ENCODE assay signal across 22 cellular contexts in the genomic region with DNA sequence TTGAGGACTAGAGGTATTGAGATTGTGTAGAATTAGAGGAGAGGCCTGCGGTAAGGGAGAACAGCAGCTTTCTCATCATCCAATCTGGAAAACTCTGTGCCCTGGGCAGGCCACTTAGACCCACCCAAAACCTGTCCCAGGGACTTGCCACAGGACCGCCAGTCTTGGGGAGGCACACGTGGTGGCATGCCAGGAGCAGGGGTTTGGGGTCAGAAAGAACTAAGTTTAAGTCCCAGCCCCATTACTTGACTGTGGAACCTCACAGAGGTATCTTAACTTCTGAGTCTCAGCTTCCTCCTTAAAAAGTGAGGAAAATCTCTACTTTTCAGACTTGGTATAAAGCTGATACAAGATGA.
DNase-seq lines count a peak whose midpoint lies in the region; ATAC-seq, FAIRE-seq and TF ChIP-seq lines count a peak whose summit lies in the region.
"Had no signal": no experiment of that assay in that cellular context is flagged by ENCODE, and none has a peak within 500 bp of the region (broad histone marks: within the 10 kb centered on the region; RNA-seq: fewer than 3 reads in every experiment).

No MANE protein-coding gene starts in this region.

- H3K27ac ChIP-seq in upper lobe of right lung = no peak overlapping the region
- H3K27ac ChIP-seq: GM23248 had no signal

- H3K27me3 Mint-ChIP-seq in activated T-helper 17 cell treated with anti-CD3 and anti-CD28 coated beads, Interleukin-2, amount 50 U/mL, for 72 hours = no peaks in the 10 kb centered on the region
- no peaks in the 10 kb centered on the region for H3K27me3 Mint-ChIP-seq in activated naive CD4-positive, alpha-beta T cell treated with anti-CD3 and anti-CD28 coated beads, Interleukin-2, amount 10 ng/mL, durations not matched to agents 7 days and 5 days
- H3K27me3 Mint-ChIP-seq: T-cell had no signal

- TF ChIP-seq CTCF in D721Med (IDR thresholded peaks at IDR 0.05; ENCODE audit: insufficient read depth, missing control alignments) = no peak
- no peak for TF ChIP-seq CTCF in upper lobe of right lung (IDR thresholded peaks at IDR 0.05)

- H3K27ac Mint-ChIP-seq in activated T-helper 17 cell treated with anti-CD3 and anti-CD28 coated beads, Interleukin-2, amount 50 U/mL, for 72 hours = peak overlapping the region; percentile 35
- no peak overlapping the region for H3K27ac Mint-ChIP-seq in activated naive CD4-positive, alpha-beta T cell treated with anti-CD3 and anti-CD28 coated beads, Interleukin-2, amount 10 ng/mL, durations not matched to agents 7 days and 5 days
- H3K27ac Mint-ChIP-seq: CD4-positive, CD25-positive, alpha-beta regulatory T cell; T-cell had no signal

- H3K36me3 Mint-ChIP-seq in activated T-helper 17 cell treated with anti-CD3 and anti-CD28 coated beads, Interleukin-2, amount 50 U/mL, for 72 hours (ENCODE audit: low read depth) = no peaks in the 10 kb centered on the region
- H3K36me3 Mint-ChIP-seq in activated naive CD4-positive, alpha-beta T cell treated with anti-CD3 and anti-CD28 coated beads, Interleukin-2, amount 10 ng/mL, durations not matched to agents 7 days and 5 days = no peaks in the 10 kb centered on the region
- H3K36me3 Mint-ChIP-seq: CD4-positive, CD25-positive, alpha-beta regulatory T cell had no signal

- CTCF ChIA-PET in activated naive CD4-positive, alpha-beta T cell treated with anti-CD3 and anti-CD28 coated beads, Interleukin-2, amount 10 ng/mL, durations not matched to agents 7 days and 5 days (lab: Charles Lee) = interaction anchor here (1.1 kb wide), 1 partner anchor 12 kb away, joined by 3 read pairs; no protein-coding TSS in a partner anchor

- no peak for DNase-seq in activated CD4-positive, alpha-beta T cell treated with anti-CD3 and anti-CD28 coated beads for 1 hour
- no peak for DNase-seq in D721Med (ENCODE audit: insufficient read length, low spot score)
- DNase-seq in activated naive CD4-positive, alpha-beta T cell treated with anti-CD3 and anti-CD28 coated beads, Interleukin-2, amount 10 ng/mL, durations not matched to agents 7 days and 5 days = no peak
- DNase-seq in upper lobe of right lung = no peak
- DNase-seq: 8988T; BE2C; Caco-2; DMS153; GF-D8; GM23248; NCI-H1092 treated with DMSO at 0.1 percent for 48 hours; NCI-H2081; NK-92 treated with Interleukin-12 subunit alpha and Interleukin-12 subunit beta, amount 100 ng/mL, for 24 hours; SHP77; T-cell had no signal

- H3K4me1 ChIP-seq in upper lobe of right lung = no peaks in the 10 kb centered on the region
- H3K4me1 ChIP-seq: BE2C, Caco-2, HAP-1 had no signal

- H3K9me3 Mint-ChIP-seq in activated T-helper 17 cell treated with anti-CD3 and anti-CD28 coated beads, Interleukin-2, amount 50 U/mL, for 72 hours = no peaks in the 10 kb centered on the region
- no peaks in the 10 kb centered on the region for H3K9me3 Mint-ChIP-seq in activated naive CD4-positive, alpha-beta T cell treated with anti-CD3 and anti-CD28 coated beads, Interleukin-2, amount 10 ng/mL, durations not matched to agents 7 days and 5 days
- H3K9me3 Mint-ChIP-seq: CD4-positive, CD25-positive, alpha-beta regulatory T cell; T-cell had no signal

- intact Hi-C loops in upper lobe of right lung (cut with DNase I) = no loop called here

- no peak overlapping the region for H3K4me3 ChIP-seq in upper lobe of right lung
- H3K4me3 ChIP-seq: GM23248, HAP-1 had no signal

- no peaks in the 10 kb centered on the region for H3K9me3 ChIP-seq in upper lobe of right lung
- H3K9me3 ChIP-seq: BE2C, Caco-2, HAP-1 had no signal

- ATAC-seq in GM18498 (IDR thresholded peaks at IDR 0.05; ENCODE audit: unreplicated experiment) (peak; percentile 13), GM19035 (IDR thresholded peaks at IDR 0.05; ENCODE audit: unreplicated experiment) (peak; percentile 6), GM21825 (IDR thresholded peaks at IDR 0.05; ENCODE audit: unreplicated experiment) (peak; percentile 17), upper lobe of right lung (no peak)
- ATAC-seq in activated T-helper 17 cell treated with anti-CD3 and anti-CD28 coated beads, Interleukin-2, amount 50 U/mL, for 72 hours (replicated peaks) = no peak
- ATAC-seq: SK-N-SH treated with all-trans-retinoic acid at 6 μM for 48 hours, T-cell had no signal

- H3K27me3 ChIP-seq in upper lobe of right lung = no peaks in the 10 kb centered on the region
- H3K27me3 ChIP-seq: BE2C had no signal

- no peak overlapping the region for H3K4me3 Mint-ChIP-seq in activated T-helper 17 cell treated with anti-CD3 and anti-CD28 coated beads, Interleukin-2, amount 50 U/mL, for 72 hours
- no peak overlapping the region for H3K4me3 Mint-ChIP-seq in activated naive CD4-positive, alpha-beta T cell treated with anti-CD3 and anti-CD28 coated beads, Interleukin-2, amount 10 ng/mL, durations not matched to agents 7 days and 5 days
- H3K4me3 Mint-ChIP-seq: CD4-positive, CD25-positive, alpha-beta regulatory T cell; T-cell had no signal

- H3K36me3 ChIP-seq in upper lobe of right lung = no peaks in the 10 kb centered on the region
- H3K36me3 ChIP-seq: BE2C, HAP-1 had no signal

- no peak for FAIRE-seq in D721Med (lab: Jason Lieb, UNC)

- no peaks in the 10 kb centered on the region for H3K4me1 Mint-ChIP-seq in activated T-helper 17 cell treated with anti-CD3 and anti-CD28 coated beads, Interleukin-2, amount 50 U/mL, for 72 hours
- no peaks in the 10 kb centered on the region for H3K4me1 Mint-ChIP-seq in activated naive CD4-positive, alpha-beta T cell treated with anti-CD3 and anti-CD28 coated beads, Interleukin-2, amount 10 ng/mL, durations not matched to agents 7 days and 5 days
- H3K4me1 Mint-ChIP-seq: T-cell had no signal

Comparison
In these comparisons a context has a peak if more than half of its experiments do, and no peak if none do; other contexts are left out.
1. ATAC-seq: peak in GM18498 (single experiment), GM19035 (single experiment) and GM21825 (single experiment); none in activated T-helper 17 cell treated with anti-CD3 and anti-CD28 coated beads, Interleukin-2, amount 50 U/mL, for 72 hours (single experiment) and upper lobe of right lung (single experiment).